8 cellular contexts compared by ENCODE assay signal in the genomic region with DNA sequence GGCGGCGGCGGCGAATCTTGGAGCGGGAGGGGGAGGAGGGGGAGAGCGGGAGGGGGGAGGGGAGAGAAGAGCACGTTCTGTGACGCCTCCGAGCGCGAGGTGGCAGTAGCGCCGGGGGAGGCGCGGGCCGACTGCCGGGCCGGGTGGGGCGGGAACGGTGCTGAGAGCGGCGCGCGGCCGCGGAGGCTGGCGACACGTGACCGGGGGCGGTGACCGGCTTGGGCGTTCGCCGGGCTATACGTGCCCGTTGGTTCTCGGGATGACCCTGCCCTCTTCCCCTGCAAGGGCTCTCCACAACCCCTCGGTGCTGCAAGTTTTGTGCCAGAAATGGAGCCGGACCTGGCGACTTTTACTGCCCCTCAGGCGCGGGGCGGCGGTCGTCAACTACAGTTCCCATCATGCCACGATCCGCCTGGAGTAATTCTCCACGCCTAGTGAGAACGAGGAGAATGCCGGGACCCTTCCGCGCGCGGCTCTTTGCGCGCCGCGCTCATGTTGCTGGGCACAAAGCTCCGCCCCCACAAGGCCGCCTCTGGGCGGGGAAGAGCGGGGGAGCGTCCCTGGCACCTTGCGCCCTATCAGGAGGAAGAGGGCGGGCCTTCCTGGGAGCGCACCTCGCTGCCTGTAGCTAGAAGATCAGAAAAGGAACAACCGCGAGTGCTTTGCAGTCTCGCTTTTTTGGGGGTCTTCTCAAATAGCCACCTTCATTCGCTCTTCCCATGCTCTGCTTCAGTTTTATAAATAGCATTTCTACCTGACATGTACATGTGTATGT. TPM values are rescaled to one million over a fixed set of nuclear protein-coding genes. Genes with fewer than 3 reads are reported as not detected.
A peak's percentile ranks its signal among the peaks of the same experiment; 100 is the strongest.
DNase-seq lines count a peak whose midpoint lies in the region; ATAC-seq, FAIRE-seq and TF ChIP-seq lines count a peak whose summit lies in the region.

A gene with protein sequence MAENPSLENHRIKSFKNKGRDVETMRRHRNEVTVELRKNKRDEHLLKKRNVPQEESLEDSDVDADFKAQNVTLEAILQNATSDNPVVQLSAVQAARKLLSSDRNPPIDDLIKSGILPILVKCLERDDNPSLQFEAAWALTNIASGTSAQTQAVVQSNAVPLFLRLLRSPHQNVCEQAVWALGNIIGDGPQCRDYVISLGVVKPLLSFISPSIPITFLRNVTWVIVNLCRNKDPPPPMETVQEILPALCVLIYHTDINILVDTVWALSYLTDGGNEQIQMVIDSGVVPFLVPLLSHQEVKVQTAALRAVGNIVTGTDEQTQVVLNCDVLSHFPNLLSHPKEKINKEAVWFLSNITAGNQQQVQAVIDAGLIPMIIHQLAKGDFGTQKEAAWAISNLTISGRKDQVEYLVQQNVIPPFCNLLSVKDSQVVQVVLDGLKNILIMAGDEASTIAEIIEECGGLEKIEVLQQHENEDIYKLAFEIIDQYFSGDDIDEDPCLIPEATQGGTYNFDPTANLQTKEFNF (minus strand): TSS at position 133 of the 775 bp plus-strand sequence. CDS start 176 bp downstream, outside the sequence.

- TF ChIP-seq CTCF in BE2C (IDR thresholded peaks at IDR 0.05; ENCODE audit: low read depth, low read length) (no peak), kidney (IDR thresholded peaks at IDR 0.05; ENCODE audit: borderline replicate concordance, extremely low read depth, insufficient read depth) (no peak)

- TF ChIP-seq POLR2A in GM19193 (IDR thresholded peaks at IDR 0.05; ENCODE audit: extremely low read depth, insufficient read depth, insufficient read length): peak; percentile 58

- peak; percentile 62 for FAIRE-seq in kidney (lab: Jason Lieb, UNC)

- peak; percentile 89 for ATAC-seq in HG03439 (IDR thresholded peaks at IDR 0.05; ENCODE audit: unreplicated experiment)

- H3K4me1 ChIP-seq in BE2C (peaks cover 10% of the 10 kb centered on the region; the same call in 1 of the 2 replicates), kidney (ENCODE audit: control insufficient read depth in 1 of 2, insufficient read depth in 1 of 2, low read depth in 1 of 2, low read length in 2 of 2) (peaks cover 7 to 9% of the 10 kb centered on the region in 2 donors)

- intact Hi-C loops in kidney (cut with DNase I): no loop called here

- H3K9me3 ChIP-seq in BE2C (no peaks in the 10 kb centered on the region), kidney (ENCODE audit: control insufficient read depth in 1 of 2, low read length in 2 of 2) (no peaks in the 10 kb centered on the region)

- H3K4me3 ChIP-seq in BE2C (ENCODE audit: low read depth, low read length): peak within 1 kb of the TSS; percentile 79
- peak within 1 kb of the TSS; percentile 89 to 91 for H3K4me3 ChIP-seq in kidney (ENCODE audit: low read length in 2 of 2)

- no peaks in the 10 kb centered on the region for H3K27me3 ChIP-seq in BE2C

- DNase-seq in BE2C (peak; percentile 97), NCI-H510A (lab: John Stamatoyannopoulos, UW) (peak; percentile 86), cerebellum (ENCODE audit: low spot score) (peak; percentile 97), kidney (peak; percentile 99)
- peak; percentile 92 for DNase-seq in activated CD4-positive, alpha-beta T cell treated with anti-CD3 and anti-CD28 coated beads for 1 hour
- peak; percentile 97 for DNase-seq in stimulated activated CD4-positive, alpha-beta T cell treated with anti-CD3 and anti-CD28 coated beads, Interleukin-15, amount 100 ng/mL, for 24 hours

- peaks cover 9% of the 10 kb centered on the region for H3K36me3 ChIP-seq in BE2C
- H3K36me3 ChIP-seq in kidney (ENCODE audit: control insufficient read depth in 1 of 2, insufficient read depth in 2 of 2, low read length in 2 of 2): no peaks in the 10 kb centered on the region

- peak within 1 kb of the TSS; percentile 74 to 87 for H3K9ac ChIP-seq in kidney (ENCODE audit: low read length in 2 of 2)

- H3K27ac ChIP-seq in kidney (ENCODE audit: low read depth in 2 of 2, low read length in 2 of 2): peak within 1 kb of the TSS; percentile 93 to 96

RNA-seq across cellular contexts. Expression of the gene that starts here (rescaled TPM):
- polyA plus RNA-seq in BE2C (2012; ENCODE audit: insufficient read depth, insufficient read length, low read depth): 20.3 TPM
- total RNA-seq in cerebellum (38.6 TPM), kidney (22.3 TPM)
- polyA plus RNA-seq in kidney (ENCODE audit: insufficient read depth, low read depth, low replicate concordance): 9.4 TPM

Comparison
In these comparisons a context has a peak if more than half of its experiments do, and no peak if none do; other contexts are left out.
1. Peak in every context shown above with its lines: DNase-seq, ATAC-seq, H3K4me3 ChIP-seq and H3K27ac ChIP-seq.